Comparison of ENCODE assay signal across 1 cellular context in genomic region chr14:20954736-20955537, GRCh38.
TF ChIP-seq lines count a peak whose summit lies in the region.
"Not testable (repeated sequence)": the region's sequence is repeated elsewhere in the genome, so short reads cannot be mapped to it uniquely, and the experiment has no call there.

RNASE2 (plus strand) TSS chr14:20955487; CDS start chr14:20955772, 285 bp downstream.

TF ChIP-seq in HepG2, 621 proteins besides CTCF, POLR2A, EP300 and RAD21 (continued from another document):
- TF ChIP-seq ARID5B (CRISPR knock-in tag; IDR thresholded peaks at IDR 0.05): peak; percentile 39; the same call in 1 of the 2 replicates
- TF ChIP-seq ZNF574 (CRISPR knock-in tag; IDR thresholded peaks at IDR 0.05): 0 out of 2 replicates have a peak, but pooled peaks have one; percentile 43
- 0 out of 2 replicates have a peak, but pooled peaks have one; percentile 29 for TF ChIP-seq HOXA3 (CRISPR knock-in tag; IDR thresholded peaks at IDR 0.05)
- TF ChIP-seq ZBTB40 (IDR thresholded peaks at IDR 0.05); HNF4G (CRISPR knock-in tag; IDR thresholded peaks at IDR 0.05; ENCODE audit: borderline replicate concordance, low read depth); SOX13 (IDR thresholded peaks at IDR 0.05): not testable (repeated sequence)
- TF ChIP-seq ZBTB40 (CRISPR knock-in tag; IDR thresholded peaks at IDR 0.05): peak; percentile 88
- peak; percentile 40; the same call in 1 of the 2 replicates for TF ChIP-seq HDAC1 (CRISPR knock-in tag; IDR thresholded peaks at IDR 0.05)
- peak; percentile 62 for TF ChIP-seq FOSL2 (CRISPR knock-in tag; IDR thresholded peaks at IDR 0.05)
- TF ChIP-seq ZNF350 (CRISPR knock-in tag; IDR thresholded peaks at IDR 0.05; ENCODE audit: borderline replicate concordance, low read depth): 0 out of 2 replicates have a peak, but pooled peaks have one; percentile 27
- peak; percentile 28; the same call in 1 of the 2 replicates for TF ChIP-seq FOXA3 (CRISPR knock-in tag; IDR thresholded peaks at IDR 0.05)
- TF ChIP-seq PAXIP1 (CRISPR knock-in tag; conservative IDR thresholded peaks at IDR 0.05): peak; percentile 59
- peak; percentile 85 for TF ChIP-seq HNF4A (CRISPR knock-in tag; IDR thresholded peaks at IDR 0.05)
- peak; percentile 87 for TF ChIP-seq CEBPB (IDR thresholded peaks at IDR 0.05; ENCODE audit: borderline replicate concordance, low read depth, low read length)
- TF ChIP-seq HNF4G (IDR thresholded peaks at IDR 0.05; ENCODE audit: borderline replicate concordance, low read depth, low read length): peak; percentile 55
- TF ChIP-seq ZMYM4 (CRISPR knock-in tag; IDR thresholded peaks at IDR 0.05): peak; percentile 26; the same call in 1 of the 2 replicates
- TF ChIP-seq SOX13 (CRISPR knock-in tag; conservative IDR thresholded peaks at IDR 0.05 in 1 of 2, IDR thresholded peaks at IDR 0.05 in 1 of 2): peak in 1 of 2 experiments; percentile 31; a peak in 1 of 4 replicates
- 0 out of 2 replicates have a peak, but pooled peaks have one; percentile 29 for TF ChIP-seq ZNF292 (CRISPR knock-in tag; IDR thresholded peaks at IDR 0.05; ENCODE audit: borderline replicate concordance, low read depth)
- TF ChIP-seq KDM1A (CRISPR knock-in tag; IDR thresholded peaks at IDR 0.05): 0 out of 2 replicates have a peak, but pooled peaks have one; percentile 28
- 0 out of 2 replicates have a peak, but pooled peaks have one; percentile 24 for TF ChIP-seq GFI1 (CRISPR knock-in tag; IDR thresholded peaks at IDR 0.05; ENCODE audit: borderline replicate concordance)
- peak; percentile 79 for TF ChIP-seq ZBTB10 (CRISPR knock-in tag; IDR thresholded peaks at IDR 0.05; ENCODE audit: borderline replicate concordance)
- TF ChIP-seq GATAD2A (CRISPR knock-in tag; IDR thresholded peaks at IDR 0.05): peak; percentile 44; the same call in 1 of the 2 replicates
- TF ChIP-seq KDM3A (CRISPR knock-in tag; IDR thresholded peaks at IDR 0.05; ENCODE audit: low read depth): 0 out of 2 replicates have a peak, but pooled peaks have one; percentile 22
- TF ChIP-seq ZNF746 (CRISPR knock-in tag; IDR thresholded peaks at IDR 0.05): 0 out of 2 replicates have a peak, but pooled peaks have one; percentile 37
